Comparison of ENCODE assay signal across 9 cellular contexts in the genomic region with DNA sequence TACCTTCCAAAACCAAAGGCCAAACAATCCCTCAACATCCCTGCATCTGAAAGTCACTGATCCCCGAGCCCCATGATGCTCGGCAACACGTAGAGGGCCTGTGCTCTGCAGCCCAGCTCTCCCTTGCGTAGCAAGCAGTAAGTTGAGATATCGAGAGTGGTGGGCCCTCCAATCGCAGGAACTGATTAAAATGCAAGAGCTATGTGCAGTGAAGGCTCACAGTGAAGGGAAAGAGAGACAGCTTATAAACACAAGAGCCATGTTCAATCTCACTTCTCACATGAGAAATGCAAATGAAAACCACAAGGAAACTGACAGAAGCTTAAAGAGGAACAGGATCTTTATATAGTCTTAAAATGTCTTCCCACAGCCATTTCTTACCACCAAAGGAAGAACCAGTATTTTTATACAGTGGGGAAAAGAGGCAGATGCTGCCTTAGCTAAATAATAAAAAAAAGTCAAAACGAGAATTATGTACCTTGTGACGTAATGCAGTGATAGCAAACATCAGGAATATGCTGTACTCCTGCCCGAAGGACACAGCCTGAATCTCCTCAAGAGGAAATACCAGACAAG. TPM values are rescaled to one million over a fixed set of nuclear protein-coding genes. Genes with fewer than 3 reads are reported as not detected.
DNase-seq lines count a peak whose midpoint lies in the region; ATAC-seq lines count a peak whose summit lies in the region.
"Had no signal": no experiment of that assay in that cellular context is flagged by ENCODE, and none has a peak within 500 bp of the region (broad histone marks: within the 10 kb centered on the region; RNA-seq: fewer than 3 reads in every experiment).

No MANE protein-coding gene starts in this region.

- H3K9me3 Mint-ChIP-seq in activated naive CD8-positive, alpha-beta T cell treated with anti-CD3 and anti-CD28 coated beads, Interleukin-2, amount 10 ng/mL, durations not matched to agents 7 days and 5 days = no peaks in the 10 kb centered on the region

- 89% methylated on average over 9 of the region's 9 CpGs for WGBS in right cardiac atrium

- intact Hi-C loops in right cardiac atrium (cut with DNase I) = no loop called here

- peak overlapping the region; percentile 25 for H3K4me3 Mint-ChIP-seq in activated naive CD8-positive, alpha-beta T cell treated with anti-CD3 and anti-CD28 coated beads, Interleukin-2, amount 10 ng/mL, durations not matched to agents 7 days and 5 days

- no peaks in the 10 kb centered on the region for H3K27me3 Mint-ChIP-seq in activated naive CD8-positive, alpha-beta T cell treated with anti-CD3 and anti-CD28 coated beads, Interleukin-2, amount 10 ng/mL, durations not matched to agents 7 days and 5 days

- POLR2A ChIA-PET in activated naive CD8-positive, alpha-beta T cell treated with anti-CD3 and anti-CD28 coated beads, Interleukin-2, amount 10 ng/mL, durations not matched to agents 7 days and 5 days (lab: Charles Lee) = no interaction called here

- no peaks in the 10 kb centered on the region for H3K27me3 ChIP-seq in right cardiac atrium (ENCODE audit: control insufficient read depth, insufficient read depth)

- no peaks in the 10 kb centered on the region for H3K4me1 ChIP-seq in right cardiac atrium (ENCODE audit: control insufficient read depth, insufficient read depth, low read length)

- peaks cover 43% of the 10 kb centered on the region for H3K36me3 Mint-ChIP-seq in activated naive CD8-positive, alpha-beta T cell treated with anti-CD3 and anti-CD28 coated beads, Interleukin-2, amount 10 ng/mL, durations not matched to agents 7 days and 5 days

- no peak overlapping the region for H3K27ac ChIP-seq in right cardiac atrium (ENCODE audit: low read length)
- H3K27ac ChIP-seq: SK-N-MC had no signal

- ATAC-seq in GM19463 (IDR thresholded peaks at IDR 0.05; ENCODE audit: unreplicated experiment) (peak; percentile 74), HG03432 (IDR thresholded peaks at IDR 0.05; ENCODE audit: unreplicated experiment) (peak; percentile 67), right cardiac atrium (no peak)
- ATAC-seq in activated naive CD8-positive, alpha-beta T cell treated with anti-CD3 and anti-CD28 coated beads, Interleukin-2, amount 10 ng/mL, durations not matched to agents 7 days and 5 days (ENCODE audit: low read depth) = no peak

- no peak for DNase-seq in activated naive CD8-positive, alpha-beta T cell treated with anti-CD3 and anti-CD28 coated beads, Interleukin-2, amount 10 ng/mL, durations not matched to agents 7 days and 5 days
- no peak for DNase-seq in middle frontal gyrus (ENCODE audit: extremely low spot score, low spot score)
- no peak for DNase-seq in iPS-NIHi7 (ENCODE audit: extremely low spot score)
- DNase-seq in NCI-H2081 (lab: John Stamatoyannopoulos, UW) = no peak
- DNase-seq in right cardiac atrium = no peak

- peaks cover 35% of the 10 kb centered on the region for H3K4me1 Mint-ChIP-seq in activated naive CD8-positive, alpha-beta T cell treated with anti-CD3 and anti-CD28 coated beads, Interleukin-2, amount 10 ng/mL, durations not matched to agents 7 days and 5 days

- H3K9me3 ChIP-seq in right cardiac atrium (ENCODE audit: control insufficient read depth, low read length) = no peaks in the 10 kb centered on the region

- H3K4me3 ChIP-seq in GM08714 (ENCODE audit: low read length) (peak overlapping the region; percentile 50; the same call in 1 of the 2 replicates), right cardiac atrium (ENCODE audit: low read length) (no peak overlapping the region)
- H3K4me3 ChIP-seq: SK-N-MC had no signal

- H3K27ac Mint-ChIP-seq in activated naive CD8-positive, alpha-beta T cell treated with anti-CD3 and anti-CD28 coated beads, Interleukin-2, amount 10 ng/mL, durations not matched to agents 7 days and 5 days = peak overlapping the region; percentile 51

RNA-seq across cellular contexts. Expression of gene TTF1, which starts 24.6 kb away (rescaled TPM):
- total RNA-seq in activated naive CD8-positive, alpha-beta T cell treated with anti-CD3 and anti-CD28 coated beads, Interleukin-2, amount 10 ng/mL, durations not matched to agents 7 days and 5 days = 10 to 100 TPM; 31.3 to 32.5 TPM
- 10 to 100 TPM; 13.4 to 21.1 (median 19.0) TPM for total RNA-seq in right cardiac atrium
- polyA plus RNA-seq in right cardiac atrium = 24.7 TPM

RNA-seq across cellular contexts. Expression of gene SETX, which starts 27.3 kb away (rescaled TPM):
- 10 to 100 TPM; 64.0 to 69.4 TPM for total RNA-seq in activated naive CD8-positive, alpha-beta T cell treated with anti-CD3 and anti-CD28 coated beads, Interleukin-2, amount 10 ng/mL, durations not matched to agents 7 days and 5 days
- 10 to 100 TPM; 27.3 to 33.1 (median 31.0) TPM for total RNA-seq in right cardiac atrium
- 15.1 TPM for polyA plus RNA-seq in right cardiac atrium

RNA-seq across cellular contexts. Expression of gene CFAP77, which starts 28.0 kb away (rescaled TPM):
- not detected for total RNA-seq in activated naive CD8-positive, alpha-beta T cell treated with anti-CD3 and anti-CD28 coated beads, Interleukin-2, amount 10 ng/mL, durations not matched to agents 7 days and 5 days
- total RNA-seq in right cardiac atrium = 1 to 10 TPM; 2.3 to 6.5 (median 4.5) TPM
- 4.3 TPM for polyA plus RNA-seq in right cardiac atrium

Comparison
In these comparisons a context has a peak if more than half of its experiments do, and no peak if none do; other contexts are left out.
1. ATAC-seq: peak in GM19463 (single experiment) and HG03432 (single experiment); none in activated naive CD8-positive, alpha-beta T cell treated with anti-CD3 and anti-CD28 coated beads, Interleukin-2, amount 10 ng/mL, durations not matched to agents 7 days and 5 days (single experiment) and right cardiac atrium (0 of 2).